ENCODE assay signal across 21 cellular contexts in genomic region chr11:95137299-95137698, GRCh38. TPM values are rescaled to one million over a fixed set of nuclear protein-coding genes. Genes with fewer than 3 reads are reported as not detected.
DNase-seq lines count a peak whose midpoint lies in the region; ATAC-seq, FAIRE-seq and TF ChIP-seq lines count a peak whose summit lies in the region.
"Had no signal": no experiment of that assay in that cellular context is flagged by ENCODE, and none has a peak within 500 bp of the region (broad histone marks: within the 10 kb centered on the region; RNA-seq: fewer than 3 reads in every experiment).

No MANE protein-coding gene starts in this region.

- no peaks in the 10 kb centered on the region for H3K9me3 Mint-ChIP-seq in activated CD8-positive, alpha-beta T cell treated with anti-CD3 and anti-CD28 coated beads for 36 hours
- H3K9me3 Mint-ChIP-seq in activated CD8-positive, alpha-beta T cell treated with anti-CD3 and anti-CD28 coated beads, Interleukin-2, amount 10 ng/mL, durations not matched to agents 7 days and 5 days (ENCODE audit: insufficient read depth): no peaks in the 10 kb centered on the region
- H3K9me3 Mint-ChIP-seq in stimulated activated naive CD8-positive, alpha-beta T cell treated with anti-CD3 and anti-CD28 coated beads, Interleukin-15, amount 100 ng/mL, for 72 hours: no peaks in the 10 kb centered on the region
- H3K9me3 Mint-ChIP-seq in stimulated activated naive CD8-positive, alpha-beta T cell treated with anti-CD3 and anti-CD28 coated beads, Interleukin-15, Interleukin-2, amounts not matched to agents 100 ng/mL and 50 ng/mL, for 24 hours: no peaks in the 10 kb centered on the region

- ATAC-seq in activated CD8-positive, alpha-beta T cell treated with anti-CD3 and anti-CD28 coated beads for 36 hours: peak; percentile 40
- ATAC-seq in activated CD8-positive, alpha-beta T cell treated with anti-CD3 and anti-CD28 coated beads, Interleukin-2, amount 10 ng/mL, durations not matched to agents 7 days and 5 days: no peak
- peak; percentile 38 for ATAC-seq in stimulated activated naive CD8-positive, alpha-beta T cell treated with anti-CD3 and anti-CD28 coated beads, Interleukin-15, Interleukin-2, amounts not matched to agents 100 U/mL and 50 U/mL, for 24 hours
- ATAC-seq in stimulated activated naive CD8-positive, alpha-beta T cell treated with anti-CD3 and anti-CD28 coated beads, Interleukin-15, amount 100 ng/mL, for 72 hours: no peak
- ATAC-seq in HG03460 (IDR thresholded peaks at IDR 0.05; ENCODE audit: unreplicated experiment) (no peak), GM21786 (IDR thresholded peaks at IDR 0.05; ENCODE audit: unreplicated experiment) (no peak)

- H3K4me1 ChIP-seq in endothelial cell of umbilical vein (ENCODE audit: control insufficient read depth, extremely low read depth, insufficient read depth, low read length): no peaks in the 10 kb centered on the region

- no peaks in the 10 kb centered on the region for H3K27me3 ChIP-seq in endothelial cell of umbilical vein (ENCODE audit: control insufficient read depth in 2 of 2, insufficient read depth in 2 of 2, low read length in 2 of 2)

- H4K20me1 ChIP-seq in endothelial cell of umbilical vein (replicated peaks; ENCODE audit: control insufficient read depth, extremely low read depth, insufficient read depth, low read length): no peaks in the 10 kb centered on the region

- no TSS peak for BruUV-seq in endothelial cell of umbilical vein (replicated peaks; lab: Mats Ljungman, UMichigan)

- H3K27ac Mint-ChIP-seq in activated CD8-positive, alpha-beta T cell treated with anti-CD3 and anti-CD28 coated beads for 36 hours: no peak overlapping the region
- H3K27ac Mint-ChIP-seq in activated CD8-positive, alpha-beta T cell treated with anti-CD3 and anti-CD28 coated beads, Interleukin-2, amount 10 ng/mL, durations not matched to agents 7 days and 5 days: no peak overlapping the region
- H3K27ac Mint-ChIP-seq in stimulated activated naive CD8-positive, alpha-beta T cell treated with anti-CD3 and anti-CD28 coated beads, Interleukin-15, amount 100 ng/mL, for 72 hours: no peak overlapping the region
- peak overlapping the region; percentile 45 for H3K27ac Mint-ChIP-seq in stimulated activated naive CD8-positive, alpha-beta T cell treated with anti-CD3 and anti-CD28 coated beads, Interleukin-15, Interleukin-2, amounts not matched to agents 100 ng/mL and 50 ng/mL, for 24 hours
- H3K27ac Mint-ChIP-seq: CD4-positive, alpha-beta memory T cell had no signal

- CTCF ChIA-PET in activated CD8-positive, alpha-beta T cell treated with anti-CD3 and anti-CD28 coated beads for 36 hours (lab: Charles Lee): interaction anchor here (0.7 to 7.0 kb wide), 5 partner anchors 11 to 120 kb away, joined by 3 to 47 read pairs (median 3); partner anchors contain the start of gene SRSF8
- CTCF ChIA-PET in activated CD8-positive, alpha-beta T cell treated with anti-CD3 and anti-CD28 coated beads, Interleukin-2, amount 10 ng/mL, durations not matched to agents 7 days and 5 days (lab: Charles Lee): interaction anchor here (0.8 to 6.5 kb wide), 14 partner anchors 10 to 80 kb away, joined by 3 to 71 read pairs (median 4); partner anchors contain the start of gene SRSF8
- CTCF ChIA-PET in endothelial cell of umbilical vein (lab: Charles Lee): interaction anchor here (1.1 to 2.0 kb wide), 5 partner anchors 11 to 514 kb away, joined by 3 to 35 read pairs (median 6); no protein-coding TSS in a partner anchor

- H3K36me3 Mint-ChIP-seq in activated CD8-positive, alpha-beta T cell treated with anti-CD3 and anti-CD28 coated beads for 36 hours (ENCODE audit: low read depth): peaks cover 3% of the 10 kb centered on the region
- peaks cover 11% of the 10 kb centered on the region for H3K36me3 Mint-ChIP-seq in activated CD8-positive, alpha-beta T cell treated with anti-CD3 and anti-CD28 coated beads, Interleukin-2, amount 10 ng/mL, durations not matched to agents 7 days and 5 days (ENCODE audit: low read depth)
- H3K36me3 Mint-ChIP-seq in stimulated activated naive CD8-positive, alpha-beta T cell treated with anti-CD3 and anti-CD28 coated beads, Interleukin-15, Interleukin-2, amounts not matched to agents 100 ng/mL and 50 ng/mL, for 24 hours (ENCODE audit: low read depth): peaks cover 4% of the 10 kb centered on the region

- dilution Hi-C loops in endothelial cell of umbilical vein (cut with MboI; ENCODE audit: extremely low pct_ligation_motif_present, low sequenced_read_pairs): no loop called here

- no peak overlapping the region for H3K27ac ChIP-seq in endothelial cell of umbilical vein (ENCODE audit: insufficient read depth, low read depth, low read length)
- H3K27ac ChIP-seq: GM23248 had no signal

- no peak overlapping the region for H3K4me3 Mint-ChIP-seq in activated CD8-positive, alpha-beta T cell treated with anti-CD3 and anti-CD28 coated beads for 36 hours
- no peak overlapping the region for H3K4me3 Mint-ChIP-seq in activated CD8-positive, alpha-beta T cell treated with anti-CD3 and anti-CD28 coated beads, Interleukin-2, amount 10 ng/mL, durations not matched to agents 7 days and 5 days
- no peak overlapping the region for H3K4me3 Mint-ChIP-seq in stimulated activated naive CD8-positive, alpha-beta T cell treated with anti-CD3 and anti-CD28 coated beads, Interleukin-15, amount 100 ng/mL, for 72 hours
- H3K4me3 Mint-ChIP-seq in stimulated activated naive CD8-positive, alpha-beta T cell treated with anti-CD3 and anti-CD28 coated beads, Interleukin-15, Interleukin-2, amounts not matched to agents 100 ng/mL and 50 ng/mL, for 24 hours: no peak overlapping the region
- H3K4me3 Mint-ChIP-seq: CD4-positive, alpha-beta memory T cell had no signal

- no peaks in the 10 kb centered on the region for H3K9me3 ChIP-seq in endothelial cell of umbilical vein (replicated peaks; ENCODE audit: control insufficient read depth, insufficient read depth, low read length)

- TF ChIP-seq POLR2A in endothelial cell of umbilical vein (IDR thresholded peaks at IDR 0.05; ENCODE audit: low read depth, low read length): no peak

- H3K27me3 Mint-ChIP-seq in activated CD8-positive, alpha-beta T cell treated with anti-CD3 and anti-CD28 coated beads for 36 hours: peaks cover 2% of the 10 kb centered on the region
- H3K27me3 Mint-ChIP-seq in activated CD8-positive, alpha-beta T cell treated with anti-CD3 and anti-CD28 coated beads, Interleukin-2, amount 10 ng/mL, durations not matched to agents 7 days and 5 days (ENCODE audit: low read depth): peaks cover 7% of the 10 kb centered on the region
- H3K27me3 Mint-ChIP-seq in stimulated activated naive CD8-positive, alpha-beta T cell treated with anti-CD3 and anti-CD28 coated beads, Interleukin-15, amount 100 ng/mL, for 72 hours: peaks cover 4% of the 10 kb centered on the region
- no peaks in the 10 kb centered on the region for H3K27me3 Mint-ChIP-seq in stimulated activated naive CD8-positive, alpha-beta T cell treated with anti-CD3 and anti-CD28 coated beads, Interleukin-15, Interleukin-2, amounts not matched to agents 100 ng/mL and 50 ng/mL, for 24 hours

- peaks cover 15% of the 10 kb centered on the region for H3K4me1 Mint-ChIP-seq in activated CD8-positive, alpha-beta T cell treated with anti-CD3 and anti-CD28 coated beads for 36 hours (ENCODE audit: low read depth)
- peaks cover 14% of the 10 kb centered on the region for H3K4me1 Mint-ChIP-seq in activated CD8-positive, alpha-beta T cell treated with anti-CD3 and anti-CD28 coated beads, Interleukin-2, amount 10 ng/mL, durations not matched to agents 7 days and 5 days (ENCODE audit: low read depth)
- peaks cover 23% of the 10 kb centered on the region for H3K4me1 Mint-ChIP-seq in stimulated activated naive CD8-positive, alpha-beta T cell treated with anti-CD3 and anti-CD28 coated beads, Interleukin-15, amount 100 ng/mL, for 72 hours
- peaks cover 22% of the 10 kb centered on the region for H3K4me1 Mint-ChIP-seq in stimulated activated naive CD8-positive, alpha-beta T cell treated with anti-CD3 and anti-CD28 coated beads, Interleukin-15, Interleukin-2, amounts not matched to agents 100 ng/mL and 50 ng/mL, for 24 hours (ENCODE audit: low read depth)

- no peak overlapping the region for H3K4me2 ChIP-seq in endothelial cell of umbilical vein (ENCODE audit: insufficient read depth, low read length)

- no peak for DNase-seq in activated CD8-positive, alpha-beta T cell treated with anti-CD3 and anti-CD28 coated beads for 36 hours
- no peak for DNase-seq in activated CD8-positive, alpha-beta T cell treated with anti-CD3 and anti-CD28 coated beads, Interleukin-2, amount 10 ng/mL, durations not matched to agents 7 days and 5 days
- DNase-seq in stimulated activated naive CD8-positive, alpha-beta T cell treated with anti-CD3 and anti-CD28 coated beads, Interleukin-15, Interleukin-2, amounts not matched to agents 100 U/mL and 50 U/mL, for 24 hours: no peak
- no peak for DNase-seq in stimulated activated naive CD8-positive, alpha-beta T cell treated with anti-CD3 and anti-CD28 coated beads, Interleukin-15, amount 100 ng/mL, for 72 hours
- no peak for DNase-seq in endothelial cell of umbilical vein (ENCODE audit: low read depth, low spot score)
- DNase-seq: C1 segment of cervical spinal cord; Calu3; CD4-positive, alpha-beta memory T cell; COR-L47; DMS53; DMS79 treated with DMSO at 0.1 percent for 48 hours; GF-D8; GM23248; H7; HCEC 1CT had no signal

- TF ChIP-seq CTCF in activated CD8-positive, alpha-beta T cell treated with anti-CD3 and anti-CD28 coated beads for 36 hours (IDR thresholded peaks at IDR 0.05): no peak
- TF ChIP-seq CTCF in endothelial cell of umbilical vein (IDR thresholded peaks at IDR 0.05; ENCODE audit: extremely low read depth in 1 of 2, insufficient read depth in 1 of 2, low read depth in 1 of 2, low read length in 2 of 2): no peak

- no peak overlapping the region for H2AFZ ChIP-seq in endothelial cell of umbilical vein (ENCODE audit: low read depth, low read length)
- H2AFZ ChIP-seq: GM23248 had no signal

- intact Hi-C loops in activated CD8-positive, alpha-beta T cell treated with anti-CD3 and anti-CD28 coated beads for 36 hours (cut with micrococcal nuclease): loop anchor here (5.0 kb wide), 1 partner anchor 45 kb away; no protein-coding TSS in a partner anchor
- intact Hi-C loops in endothelial cell of umbilical vein (cut with micrococcal nuclease): no loop called here

- peak; percentile 18 for FAIRE-seq in endothelial cell of umbilical vein (lab: Jason Lieb, UNC)
- FAIRE-seq: GM12891, GM18507, H1 had no signal

- H3K9ac ChIP-seq in endothelial cell of umbilical vein (replicated peaks; ENCODE audit: extremely low read depth, insufficient read depth, low read length): no peak overlapping the region
- H3K9ac ChIP-seq: GM23248 had no signal

- H3K4me3 ChIP-seq in endothelial cell of umbilical vein (replicated peaks in 1 of 3; ENCODE audit: insufficient read depth in 1 of 3, low read depth in 1 of 3, low read length in 3 of 3): no peak overlapping the region
- H3K4me3 ChIP-seq: GM23248 had no signal

- no peaks in the 10 kb centered on the region for H3K9me1 ChIP-seq in endothelial cell of umbilical vein (replicated peaks; ENCODE audit: control insufficient read depth, extremely low read depth, insufficient read depth, low read length)

- no peaks in the 10 kb centered on the region for H3K36me3 ChIP-seq in endothelial cell of umbilical vein (ENCODE audit: control insufficient read depth in 2 of 2, extremely low read depth in 1 of 2, insufficient read depth in 2 of 2, low read length in 2 of 2)

- POLR2A ChIA-PET in activated CD8-positive, alpha-beta T cell treated with anti-CD3 and anti-CD28 coated beads for 36 hours (lab: Charles Lee): interaction anchor here (0.5 to 2.0 kb wide), 4 partner anchors 10 to 907 kb away, joined by 3 to 6 read pairs (median 4); no protein-coding TSS in a partner anchor
- POLR2A ChIA-PET in activated CD8-positive, alpha-beta T cell treated with anti-CD3 and anti-CD28 coated beads, Interleukin-2, amount 10 ng/mL, durations not matched to agents 7 days and 5 days (lab: Charles Lee): interaction anchor here (0.8 to 1.9 kb wide), 5 partner anchors 12 to 652 kb away, joined by 3 to 10 read pairs (median 4); partner anchors contain the start of genes ENDOD1 and FAM76B
- POLR2A ChIA-PET in endothelial cell of umbilical vein (lab: Charles Lee): interaction anchor here (1.8 kb wide), 1 partner anchor 47 kb away, joined by 4 read pairs; no protein-coding TSS in a partner anchor

- no peaks in the 10 kb centered on the region for H3K79me2 ChIP-seq in endothelial cell of umbilical vein (ENCODE audit: control insufficient read depth, insufficient read depth, low read length)

RNA-seq across cellular contexts. Expression of gene ENDOD1, which starts 47.7 kb away (rescaled TPM):
- 10 to 100 TPM; 13.0 to 14.1 TPM for total RNA-seq in activated CD8-positive, alpha-beta T cell treated with anti-CD3 and anti-CD28 coated beads for 36 hours
- 10 to 100 TPM; 23.4 to 23.9 TPM for total RNA-seq in activated CD8-positive, alpha-beta T cell treated with anti-CD3 and anti-CD28 coated beads, Interleukin-2, amount 10 ng/mL, durations not matched to agents 7 days and 5 days
- 17.1 and 20.5 TPM in 2 replicates for total RNA-seq in endothelial cell of umbilical vein
- 10.2 and 10.5 TPM in 2 replicates for polyA plus RNA-seq in endothelial cell of umbilical vein
- 9.6 and 10.0 TPM in 2 replicates for polyA plus RNA-seq in endothelial cell of umbilical vein (2011; cell fraction: cytosol; rRNA removed)
- polyA plus RNA-seq in endothelial cell of umbilical vein (2011; cell fraction: nucleus; rRNA removed): 4.3 and 5.7 TPM in 2 replicates
- 10.9 and 19.9 TPM in 2 replicates for polyA plus RNA-seq in endothelial cell of umbilical vein (2012)
- polyA minus RNA-seq in endothelial cell of umbilical vein: 23.2 and 25.4 TPM in 2 replicates
- polyA minus RNA-seq in endothelial cell of umbilical vein (2011; cell fraction: cytosol; rRNA and poly(A)+ RNA removed): 1.4 TPM
- 5.6 and 7.8 TPM in 2 replicates for polyA minus RNA-seq in endothelial cell of umbilical vein (2011; cell fraction: nucleus; rRNA and poly(A)+ RNA removed)

Comparison
In these comparisons a context has a peak if more than half of its experiments do, and no peak if none do; other contexts are left out.
1. ATAC-seq: peak in activated CD8-positive, alpha-beta T cell treated with anti-CD3 and anti-CD28 coated beads for 36 hours (single experiment) and stimulated activated naive CD8-positive, alpha-beta T cell treated with anti-CD3 and anti-CD28 coated beads, Interleukin-15, Interleukin-2, amounts not matched to agents 100 U/mL and 50 U/mL, for 24 hours (single experiment); none in activated CD8-positive, alpha-beta T cell treated with anti-CD3 and anti-CD28 coated beads, Interleukin-2, amount 10 ng/mL, durations not matched to agents 7 days and 5 days (single experiment), stimulated activated naive CD8-positive, alpha-beta T cell treated with anti-CD3 and anti-CD28 coated beads, Interleukin-15, amount 100 ng/mL, for 72 hours (single experiment), HG03460 (single experiment) and GM21786 (single experiment).